In the genomic region with DNA sequence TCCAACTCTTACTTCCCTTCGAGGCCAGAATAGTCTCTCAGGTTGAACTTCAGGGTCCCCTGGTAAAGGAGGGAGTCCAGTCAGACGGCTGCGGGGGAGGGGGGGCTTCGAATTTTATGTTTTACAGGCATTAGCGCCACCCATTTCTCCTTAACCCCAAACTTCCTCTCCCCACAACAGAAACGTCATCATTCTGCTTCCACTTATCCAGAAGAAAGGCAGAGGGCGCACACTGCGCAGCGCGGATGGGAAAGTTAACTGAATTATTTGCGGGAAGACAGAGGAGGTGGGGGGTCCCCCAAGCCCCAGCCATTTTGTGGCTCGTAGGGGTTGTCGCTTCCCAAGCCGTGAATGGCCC, we compare ENCODE assay signal across 8 cellular contexts. TPM values are rescaled to one million over a fixed set of nuclear protein-coding genes. Genes with fewer than 3 reads are reported as not detected.
DNase-seq lines count a peak whose midpoint lies in the region; ATAC-seq, FAIRE-seq and TF ChIP-seq lines count a peak whose summit lies in the region.

No MANE protein-coding gene starts in this region.

- no peak for FAIRE-seq in GM12892 (lab: Jason Lieb, UNC)

- peak overlapping the region; percentile 90 for H3K9ac ChIP-seq in neural cell (ENCODE audit: low read length)

- peaks cover 2% of the 10 kb centered on the region for H3K9me3 Mint-ChIP-seq in activated CD4-positive, alpha-beta memory T cell treated with anti-CD3 and anti-CD28 coated beads, Interleukin-2, amount 10 ng/mL, durations not matched to agents 7 days and 5 days

- peaks cover 4% of the 10 kb centered on the region for H3F3A ChIP-seq in neural cell (ENCODE audit: insufficient read depth, low read length, poor library complexity, severe bottlenecking)

- POLR2A ChIA-PET in activated CD4-positive, alpha-beta memory T cell treated with anti-CD3 and anti-CD28 coated beads, Interleukin-2, amount 10 ng/mL, durations not matched to agents 7 days and 5 days (lab: Charles Lee), result interaction anchor here (0.7 to 5.4 kb wide), 23 partner anchors 8 to 491 kb away, joined by 3 to 52 read pairs (median 7); a partner anchor contains a TSS

- DNase-seq in stimulated activated CD4-positive, alpha-beta T cell treated with anti-CD3 and anti-CD28 coated beads, Interleukin-15, amount 100 ng/mL, for 24 hours, result peak; percentile 52
- DNase-seq in stimulated activated CD4-positive, alpha-beta T cell treated with anti-CD3 and anti-CD28 coated beads, Interleukin-4, amount 100 ng/mL, for 24 hours, result no peak
- peak; percentile 90 for DNase-seq in NCI-H2227 treated with DMSO at 0.1 percent for 48 hours (lab: John Stamatoyannopoulos, UW)
- DNase-seq in activated CD4-positive, alpha-beta memory T cell treated with anti-CD3 and anti-CD28 coated beads, Interleukin-2, amount 10 ng/mL, durations not matched to agents 7 days and 5 days, result no peak
- peak; percentile 47 to 65 for DNase-seq in foreskin keratinocyte
- DNase-seq in GM12892 (ENCODE audit: insufficient read length), result no peak

- no peaks in the 10 kb centered on the region for H3K9me3 ChIP-seq in neural cell (ENCODE audit: low read length)

- peaks cover 55% of the 10 kb centered on the region for H3K4me1 Mint-ChIP-seq in activated CD4-positive, alpha-beta memory T cell treated with anti-CD3 and anti-CD28 coated beads, Interleukin-2, amount 10 ng/mL, durations not matched to agents 7 days and 5 days

- peaks cover 23% of the 10 kb centered on the region for H3K4me1 ChIP-seq in foreskin keratinocyte

- H2AFZ ChIP-seq in neural cell (ENCODE audit: low read depth, low read length), result peak overlapping the region; percentile 69

- H3K27ac Mint-ChIP-seq in activated CD4-positive, alpha-beta memory T cell treated with anti-CD3 and anti-CD28 coated beads, Interleukin-2, amount 10 ng/mL, durations not matched to agents 7 days and 5 days, result peak overlapping the region; percentile 83

- peak; percentile 36 for TF ChIP-seq RAD21 in neural cell (conservative IDR thresholded peaks at IDR 0.05)

- H3K4me3 Mint-ChIP-seq in activated CD4-positive, alpha-beta memory T cell treated with anti-CD3 and anti-CD28 coated beads, Interleukin-2, amount 10 ng/mL, durations not matched to agents 7 days and 5 days, result peak overlapping the region; percentile 89

- TF ChIP-seq CTCF in foreskin keratinocyte (conservative IDR thresholded peaks at IDR 0.05) (peak; percentile 51), neural cell (IDR thresholded peaks at IDR 0.05; ENCODE audit: poor library complexity, severe bottlenecking) (peak; percentile 68)

- TF ChIP-seq POLR2A in GM12892 (IDR thresholded peaks at IDR 0.05; ENCODE audit: low read depth, low read length), result no peak

- ATAC-seq in HG03095 (IDR thresholded peaks at IDR 0.05; ENCODE audit: unreplicated experiment) (peak; percentile 3), foreskin keratinocyte (peak; percentile 47)

- CTCF ChIA-PET in activated CD4-positive, alpha-beta memory T cell treated with anti-CD3 and anti-CD28 coated beads, Interleukin-2, amount 10 ng/mL, durations not matched to agents 7 days and 5 days (lab: Charles Lee), result interaction anchor here (0.6 to 1.4 kb wide), 5 partner anchors 14 to 177 kb away, joined by 3 to 6 read pairs (median 3); no protein-coding TSS in a partner anchor

- peak overlapping the region; percentile 72 for H3K4me2 ChIP-seq in neural cell (ENCODE audit: low read length)

- peaks cover 44% of the 10 kb centered on the region for H3K79me2 ChIP-seq in neural cell (replicated peaks; ENCODE audit: insufficient read depth, low read length)

- no peaks in the 10 kb centered on the region for H3K9me2 ChIP-seq in neural cell (ENCODE audit: insufficient read depth, low read length)

- peaks cover 31% of the 10 kb centered on the region for H3K36me3 Mint-ChIP-seq in activated CD4-positive, alpha-beta memory T cell treated with anti-CD3 and anti-CD28 coated beads, Interleukin-2, amount 10 ng/mL, durations not matched to agents 7 days and 5 days (ENCODE audit: low read depth)

- H3K27ac ChIP-seq in foreskin keratinocyte (peak overlapping the region; percentile 75), neural cell (ENCODE audit: low read length) (peak overlapping the region; percentile 90)

- H3K27me3 ChIP-seq in foreskin keratinocyte, result no peaks in the 10 kb centered on the region
- no peaks in the 10 kb centered on the region for H3K27me3 ChIP-seq in neural cell (ENCODE audit: insufficient read depth, low read depth, low read length)

- H3K36me3 ChIP-seq in neural cell (ENCODE audit: insufficient read depth, low read length), result peaks cover 5% of the 10 kb centered on the region

- H3K4me3 ChIP-seq in neural cell (ENCODE audit: low read length), result peak overlapping the region; percentile 80

- peaks cover 2% of the 10 kb centered on the region for H4K20me1 ChIP-seq in neural cell (ENCODE audit: insufficient read depth)

- peaks cover 4% of the 10 kb centered on the region for H3K27me3 Mint-ChIP-seq in activated CD4-positive, alpha-beta memory T cell treated with anti-CD3 and anti-CD28 coated beads, Interleukin-2, amount 10 ng/mL, durations not matched to agents 7 days and 5 days

- peak; percentile 10 for TF ChIP-seq EP300 in neural cell (conservative IDR thresholded peaks at IDR 0.05; ENCODE audit: poor library complexity, severe bottlenecking)

TF ChIP-seq in neural cell, 6 proteins besides CTCF, POLR2A, EP300 and RAD21:
- TF ChIP-seq SMC3 (conservative IDR thresholded peaks at IDR 0.05; ENCODE audit: poor library complexity) (no peak), EZH2 (IDR thresholded peaks at IDR 0.05; ENCODE audit: borderline replicate concordance, insufficient read depth, low read length, poor library complexity, severe bottlenecking) (no peak), TAF1 (IDR thresholded peaks at IDR 0.05; ENCODE audit: low read depth) (no peak), MXI1 (conservative IDR thresholded peaks at IDR 0.05; ENCODE audit: poor library complexity, severe bottlenecking) (no peak), POLR2AphosphoS5 (IDR thresholded peaks at IDR 0.05) (no peak)
- TF ChIP-seq, protein P1, sequence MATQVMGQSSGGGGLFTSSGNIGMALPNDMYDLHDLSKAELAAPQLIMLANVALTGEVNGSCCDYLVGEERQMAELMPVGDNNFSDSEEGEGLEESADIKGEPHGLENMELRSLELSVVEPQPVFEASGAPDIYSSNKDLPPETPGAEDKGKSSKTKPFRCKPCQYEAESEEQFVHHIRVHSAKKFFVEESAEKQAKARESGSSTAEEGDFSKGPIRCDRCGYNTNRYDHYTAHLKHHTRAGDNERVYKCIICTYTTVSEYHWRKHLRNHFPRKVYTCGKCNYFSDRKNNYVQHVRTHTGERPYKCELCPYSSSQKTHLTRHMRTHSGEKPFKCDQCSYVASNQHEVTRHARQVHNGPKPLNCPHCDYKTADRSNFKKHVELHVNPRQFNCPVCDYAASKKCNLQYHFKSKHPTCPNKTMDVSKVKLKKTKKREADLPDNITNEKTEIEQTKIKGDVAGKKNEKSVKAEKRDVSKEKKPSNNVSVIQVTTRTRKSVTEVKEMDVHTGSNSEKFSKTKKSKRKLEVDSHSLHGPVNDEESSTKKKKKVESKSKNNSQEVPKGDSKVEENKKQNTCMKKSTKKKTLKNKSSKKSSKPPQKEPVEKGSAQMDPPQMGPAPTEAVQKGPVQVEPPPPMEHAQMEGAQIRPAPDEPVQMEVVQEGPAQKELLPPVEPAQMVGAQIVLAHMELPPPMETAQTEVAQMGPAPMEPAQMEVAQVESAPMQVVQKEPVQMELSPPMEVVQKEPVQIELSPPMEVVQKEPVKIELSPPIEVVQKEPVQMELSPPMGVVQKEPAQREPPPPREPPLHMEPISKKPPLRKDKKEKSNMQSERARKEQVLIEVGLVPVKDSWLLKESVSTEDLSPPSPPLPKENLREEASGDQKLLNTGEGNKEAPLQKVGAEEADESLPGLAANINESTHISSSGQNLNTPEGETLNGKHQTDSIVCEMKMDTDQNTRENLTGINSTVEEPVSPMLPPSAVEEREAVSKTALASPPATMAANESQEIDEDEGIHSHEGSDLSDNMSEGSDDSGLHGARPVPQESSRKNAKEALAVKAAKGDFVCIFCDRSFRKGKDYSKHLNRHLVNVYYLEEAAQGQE (IDR thresholded peaks at IDR 0.05; ENCODE audit: borderline replicate concordance), result no peak

RNA-seq across cellular contexts. Expression of a gene that starts 0.5 kb away (rescaled TPM):
- 100 to 1,000 TPM in 1 of 2 experiments, 10 to 100 TPM in 1; 97.3 to 102 TPM for total RNA-seq in activated CD4-positive, alpha-beta memory T cell treated with anti-CD3 and anti-CD28 coated beads, Interleukin-2, amount 10 ng/mL, durations not matched to agents 7 days and 5 days
- total RNA-seq in foreskin keratinocyte, result 92.0 and 93.0 TPM in 2 replicates
- polyA plus RNA-seq in foreskin keratinocyte (95.3 and 99.5 TPM in 2 replicates), neural cell (313 and 343 TPM in 2 replicates)
- 263 and 269 TPM in 2 replicates for polyA minus RNA-seq in neural cell
- 36.5 TPM for polyA plus RNA-seq in GM12892 (2012; ENCODE audit: missing spikeins)

RNA-seq across cellular contexts. Expression of a gene that starts 30.1 kb away (rescaled TPM):
- not detected for total RNA-seq in activated CD4-positive, alpha-beta memory T cell treated with anti-CD3 and anti-CD28 coated beads, Interleukin-2, amount 10 ng/mL, durations not matched to agents 7 days and 5 days
- total RNA-seq in foreskin keratinocyte, result 0.17 TPM in 1 of 2 replicates, not detected in the other
- polyA plus RNA-seq in foreskin keratinocyte (0.21 TPM in 1 of 2 replicates, not detected in the other), neural cell (1.4 TPM in 1 of 2 replicates, not detected in the other)
- polyA minus RNA-seq in neural cell, result not detected in 2 replicates
- polyA plus RNA-seq in GM12892 (2012; ENCODE audit: missing spikeins), result not detected

Comparison
In these comparisons a context has a peak if more than half of its experiments do, and no peak if none do; other contexts are left out.
1. DNase-seq: peak in stimulated activated CD4-positive, alpha-beta T cell treated with anti-CD3 and anti-CD28 coated beads, Interleukin-15, amount 100 ng/mL, for 24 hours (single experiment), NCI-H2227 treated with DMSO at 0.1 percent for 48 hours (single experiment) and foreskin keratinocyte (2 of 2); none in stimulated activated CD4-positive, alpha-beta T cell treated with anti-CD3 and anti-CD28 coated beads, Interleukin-4, amount 100 ng/mL, for 24 hours (single experiment), activated CD4-positive, alpha-beta memory T cell treated with anti-CD3 and anti-CD28 coated beads, Interleukin-2, amount 10 ng/mL, durations not matched to agents 7 days and 5 days (single experiment) and GM12892 (single experiment).